Comparison of ENCODE assay signal across 7 cellular contexts in genomic region chrX:130652824-130653578, GRCh38.
"Had no signal": no experiment of that assay in that cellular context is flagged by ENCODE, and none has a peak within 500 bp of the region (broad histone marks: within the 10 kb centered on the region; RNA-seq: fewer than 3 reads in every experiment).

No MANE protein-coding gene starts in this region.

- H3K36me3 ChIP-seq: HAP-1 had no signal

- H3K27ac ChIP-seq: GM23248 had no signal

- H2AFZ ChIP-seq: GM23248 had no signal

- H3K9ac ChIP-seq: GM23248 had no signal

- FAIRE-seq: HTR-8/SVneo had no signal

- ATAC-seq: HCT116 had no signal

- H3K4me1 ChIP-seq: HAP-1 had no signal

- DNase-seq: GM23248, GOT3, H7, KBM-7 had no signal

- H3K4me3 ChIP-seq: GM23248, HAP-1 had no signal

- H3K9me3 ChIP-seq: HAP-1 had no signal
